In genomic region chr11:119666463-119667131, GRCh38 we compare ENCODE assay signal across 9 cellular contexts.
DNase-seq lines count a peak whose midpoint lies in the region; ATAC-seq and TF ChIP-seq lines count a peak whose summit lies in the region.
"Had no signal": no experiment of that assay in that cellular context is flagged by ENCODE, and none has a peak within 500 bp of the region (broad histone marks: within the 10 kb centered on the region; RNA-seq: fewer than 3 reads in every experiment).

No MANE protein-coding gene starts in this region.

- no peaks in the 10 kb centered on the region for H3K4me1 ChIP-seq in right lobe of liver

- H3K27me3 ChIP-seq in right lobe of liver, result no peaks in the 10 kb centered on the region

- no CpG with 5 or more reads among the region's 17 CpGs for WGBS in right lobe of liver (ENCODE audit: insufficient coverage, low coverage, low lambda C conversion rate, missing lambda C conversion rate)

- peak; percentile 86 for ATAC-seq in HG02798 (IDR thresholded peaks at IDR 0.05; ENCODE audit: poor library complexity, unreplicated experiment)
- ATAC-seq in right lobe of liver, result peak; percentile 97 to 99 (median 99)

- no peaks in the 10 kb centered on the region for H3K9me3 ChIP-seq in right lobe of liver

- H3K27ac ChIP-seq in right lobe of liver, result no peak overlapping the region

- no peaks in the 10 kb centered on the region for H3K36me3 ChIP-seq in right lobe of liver

- no peak overlapping the region for H3K4me3 ChIP-seq in right lobe of liver
- H3K4me3 ChIP-seq: skin epidermis had no signal

- intact Hi-C loops in right lobe of liver (cut with DNase I), result loop anchor here (5.0 to 10.0 kb wide), 3 partner anchors 182 to 448 kb away; no protein-coding TSS in a partner anchor

- DNase-seq in NK-92 treated with Interleukin-12 subunit alpha and Interleukin-12 subunit beta, amount 100 ng/mL, for 24 hours (lab: John Stamatoyannopoulos, UW), result peak; percentile 46
- no peak for DNase-seq in NK-92 (lab: John Stamatoyannopoulos, UW; ENCODE audit: unreplicated experiment)
- DNase-seq in NCI-H2227 treated with DMSO at 0.1 percent for 48 hours (lab: John Stamatoyannopoulos, UW), result peak; percentile 4
- DNase-seq in activated CD4-positive, alpha-beta T cell treated with anti-CD3 and anti-CD28 coated beads, Interleukin-2, amount 50 U/mL, for 48 hours, result peak; percentile 70 to 73
- DNase-seq in effector CD4-positive, alpha-beta T cell, result peak; percentile 48
- DNase-seq in right lobe of liver, result peak; percentile 84 to 87 (median 86)
- peak; percentile 30 to 36 (median 31) for DNase-seq in stimulated activated CD4-positive, alpha-beta T cell treated with anti-CD3 and anti-CD28 coated beads, TNF-alpha, amount 100 ng/mL, for 4 hours (ENCODE audit: low read depth in 3 of 3)

- peak; percentile 95 to 99 (median 98) for TF ChIP-seq CTCF in right lobe of liver (IDR thresholded peaks at IDR 0.05)

- no peak for TF ChIP-seq POLR2A in right lobe of liver (IDR thresholded peaks at IDR 0.05)
